Comparison of ENCODE assay signal across 18 cellular contexts in genomic region chr7:128887169-128888038, GRCh38. TPM values are rescaled to one million over a fixed set of nuclear protein-coding genes. Genes with fewer than 3 reads are reported as not detected.
"Had no signal": no experiment of that assay in that cellular context is flagged by ENCODE, and none has a peak within 500 bp of the region (broad histone marks: within the 10 kb centered on the region; RNA-seq: fewer than 3 reads in every experiment).

No MANE protein-coding gene starts in this region.

- H3K27ac Mint-ChIP-seq: activated naive CD4-positive, alpha-beta T cell treated with anti-CD3 and anti-CD28 coated beads, Interleukin-2, amount 50 U/mL, for 24 hours; activated T-helper 2 cell treated with anti-CD3 and anti-CD28 coated beads, Interferon-gamma antibody, Interleukin-2, Interleukin-4, amounts not matched to agents 10 μg/mL and 5 μg/mL and 100 μg/mL, durations not matched to agents 14 hours and 24 hours and 36 hours; brain; naive thymus-derived CD8-positive, alpha-beta T cell; stimulated activated naive CD8-positive, alpha-beta T cell treated with anti-CD3 and anti-CD28 coated beads, Interleukin-15, amount 100 ng/mL, for 72 hours; T-helper 2 cell treated with Interferon-gamma antibody and Interleukin-4, amounts not matched to agents 5 μg/mL and 100 μg/mL, for 36 hours had no signal

- H3K36me3 Mint-ChIP-seq: activated naive CD4-positive, alpha-beta T cell treated with anti-CD3 and anti-CD28 coated beads, Interleukin-2, amount 50 U/mL, for 24 hours; brain; immature natural killer cell; naive thymus-derived CD8-positive, alpha-beta T cell had no signal

- H3K4me1 ChIP-seq: testis had no signal

- H3K4me1 Mint-ChIP-seq: stimulated activated naive CD8-positive, alpha-beta T cell treated with anti-CD3 and anti-CD28 coated beads, Interleukin-15, amount 100 ng/mL, for 72 hours had no signal

- ATAC-seq: activated CD4-positive, CD25-positive, alpha-beta regulatory T cell treated with anti-CD3 and anti-CD28 coated beads, Interleukin-2, amount 50 U/mL, for 24 hours; mucosa of descending colon; naive thymus-derived CD8-positive, alpha-beta T cell; stimulated activated naive CD8-positive, alpha-beta T cell treated with anti-CD3 and anti-CD28 coated beads, Interleukin-15, amount 100 ng/mL, for 72 hours had no signal

- H3K9me3 ChIP-seq: esophagus muscularis mucosa, mucosa of descending colon, testis had no signal

- H3K9me3 Mint-ChIP-seq: activated naive CD4-positive, alpha-beta T cell treated with anti-CD3 and anti-CD28 coated beads, Interleukin-2, amount 50 U/mL, for 24 hours; activated T-helper 2 cell treated with anti-CD3 and anti-CD28 coated beads, Interferon-gamma antibody, Interleukin-2, Interleukin-4, amounts not matched to agents 10 μg/mL and 5 μg/mL and 100 μg/mL, durations not matched to agents 14 hours and 24 hours and 36 hours; brain; immature natural killer cell; naive thymus-derived CD8-positive, alpha-beta T cell; stimulated activated naive CD8-positive, alpha-beta T cell treated with anti-CD3 and anti-CD28 coated beads, Interleukin-15, amount 100 ng/mL, for 72 hours; T-helper 2 cell treated with Interferon-gamma antibody and Interleukin-4, amounts not matched to agents 5 μg/mL and 100 μg/mL, for 36 hours had no signal

- H3K4me3 Mint-ChIP-seq: activated naive CD4-positive, alpha-beta T cell treated with anti-CD3 and anti-CD28 coated beads, Interleukin-2, amount 50 U/mL, for 24 hours; brain; immature natural killer cell; naive thymus-derived CD8-positive, alpha-beta T cell; stimulated activated naive CD8-positive, alpha-beta T cell treated with anti-CD3 and anti-CD28 coated beads, Interleukin-15, amount 100 ng/mL, for 72 hours; T-helper 2 cell treated with Interferon-gamma antibody and Interleukin-4, amounts not matched to agents 5 μg/mL and 100 μg/mL, for 36 hours had no signal

- FAIRE-seq: endometrium had no signal

- H3K4me3 ChIP-seq: dorsolateral prefrontal cortex, esophagus muscularis mucosa, mucosa of descending colon, testis had no signal

- H3K27me3 ChIP-seq: testis had no signal

- H3K27ac ChIP-seq: dorsolateral prefrontal cortex, esophagus muscularis mucosa, testis had no signal

- DNase-seq: amygdala; dorsolateral prefrontal cortex; immature natural killer cell; mammary epithelial cell; stimulated activated CD4-positive, alpha-beta T cell treated with anti-CD3 and anti-CD28 coated beads, Interleukin-15, amount 100 ng/mL, for 24 hours; stimulated activated CD4-positive, alpha-beta T cell treated with anti-CD3 and anti-CD28 coated beads, Interleukin-4, amount 100 ng/mL, for 24 hours; stimulated activated naive CD8-positive, alpha-beta T cell treated with anti-CD3 and anti-CD28 coated beads, Interleukin-15, amount 100 ng/mL, for 72 hours; testis had no signal

- H3K36me3 ChIP-seq: esophagus muscularis mucosa had no signal

RNA-seq across cellular contexts. Expression of gene KCP, which starts 23.1 kb away (rescaled TPM):
- total RNA-seq: activated T-helper 2 cell treated with anti-CD3 and anti-CD28 coated beads, Interferon-gamma antibody, Interleukin-2, Interleukin-4, amounts not matched to agents 10 μg/mL and 5 μg/mL and 100 μg/mL, durations not matched to agents 14 hours and 24 hours and 36 hours; fibroblast of villous mesenchyme had no signal

RNA-seq across cellular contexts. Expression of gene FLNC, which starts 57.2 kb away (rescaled TPM):
- total RNA-seq: activated T-helper 2 cell treated with anti-CD3 and anti-CD28 coated beads, Interferon-gamma antibody, Interleukin-2, Interleukin-4, amounts not matched to agents 10 μg/mL and 5 μg/mL and 100 μg/mL, durations not matched to agents 14 hours and 24 hours and 36 hours; naive thymus-derived CD8-positive, alpha-beta T cell had no signal
